15 cellular contexts compared by ENCODE assay signal in genomic region chrX:24175276-24175675, GRCh38.
"Had no signal": no experiment of that assay in that cellular context is flagged by ENCODE, and none has a peak within 500 bp of the region (broad histone marks: within the 10 kb centered on the region; RNA-seq: fewer than 3 reads in every experiment).

No MANE protein-coding gene starts in this region.

- H3K4me3 ChIP-seq: body of pancreas, esophagus muscularis mucosa, left lung, pancreas, sigmoid colon, thyroid gland had no signal

- H3K27me3 Mint-ChIP-seq: activated B cell treated with CpG ODN at 0.5 μM for 24 hours had no signal

- DNase-seq: activated B cell treated with CpG ODN at 0.5 μM for 24 hours; activated CD4-positive, alpha-beta T cell treated with anti-CD3 and anti-CD28 coated beads, Interleukin-2, amount 50 U/mL, for 48 hours; activated CD8-positive, alpha-beta memory T cell treated with anti-CD3 and anti-CD28 coated beads, Interleukin-2, amount 50 U/mL, for 4 hours; activated naive CD4-positive, alpha-beta T cell treated with anti-CD3 and anti-CD28 coated beads, Interleukin-2, amount 50 U/mL, for 16 hours; amniotic stem cell; body of pancreas; caudate nucleus; left lung; mammary epithelial cell; pancreas; sigmoid colon; stimulated activated CD4-positive, alpha-beta T cell treated with anti-CD3 and anti-CD28 coated beads, Interleukin-1b, Interleukin-23, amount 100 ng/mL, for 48 hours; SW 1271; thyroid gland had no signal

- H3K27ac Mint-ChIP-seq: activated B cell treated with CpG ODN at 0.5 μM for 24 hours had no signal

- H3K9me3 Mint-ChIP-seq: activated B cell treated with CpG ODN at 0.5 μM for 24 hours had no signal

- H3K4me3 Mint-ChIP-seq: activated B cell treated with CpG ODN at 0.5 μM for 24 hours had no signal

- ATAC-seq: body of pancreas, left lung, pancreas had no signal
